Comparison of ENCODE assay signal across 12 cellular contexts in genomic region chr1:207625504-207626071, GRCh38. TPM values are rescaled to one million over a fixed set of nuclear protein-coding genes. Genes with fewer than 3 reads are reported as not detected.
"Had no signal": no experiment of that assay in that cellular context is flagged by ENCODE, and none has a peak within 500 bp of the region (broad histone marks: within the 10 kb centered on the region; RNA-seq: fewer than 3 reads in every experiment).

No MANE protein-coding gene starts in this region.

RNA-seq across cellular contexts. Expression of gene CR1L, which starts 19.3 kb away (rescaled TPM):
- total RNA-seq: activated CD4-positive, alpha-beta memory T cell treated with anti-CD3 and anti-CD28 coated beads for 36 hours; activated CD4-positive, alpha-beta T cell treated with anti-CD3 and anti-CD28 coated beads, Interleukin-2, amount 10 ng/mL, durations not matched to agents 24 days and 14 days; activated CD8-positive, alpha-beta memory T cell treated with anti-CD3 and anti-CD28 coated beads for 36 hours; activated CD8-positive, alpha-beta T cell treated with anti-CD3 and anti-CD28 coated beads for 36 hours; activated naive CD4-positive, alpha-beta T cell treated with anti-CD3 and anti-CD28 coated beads for 36 hours; activated naive CD8-positive, alpha-beta T cell treated with anti-CD3 and anti-CD28 coated beads for 36 hours; activated T-cell treated with anti-CD3 and anti-CD28 coated beads, Interleukin-2, amount 50 U/mL, for 4 hours; activated T-helper 1 cell treated with anti-CD3 and anti-CD28 coated beads, Interleukin-12 subunit alpha, Interleukin-12 subunit beta, Interleukin-2, Interleukin-4 antibody, amounts not matched to agents 30 ng/mL and 10 ng/mL and 1 ng/mL, durations not matched to agents 14 hours and 24 hours and 36 hours; bronchial epithelial cell; cardiac muscle cell; chondrocyte had no signal
- polyA plus RNA-seq: aorta, cardiac muscle cell had no signal
